27 cellular contexts compared by ENCODE assay signal in the genomic region with DNA sequence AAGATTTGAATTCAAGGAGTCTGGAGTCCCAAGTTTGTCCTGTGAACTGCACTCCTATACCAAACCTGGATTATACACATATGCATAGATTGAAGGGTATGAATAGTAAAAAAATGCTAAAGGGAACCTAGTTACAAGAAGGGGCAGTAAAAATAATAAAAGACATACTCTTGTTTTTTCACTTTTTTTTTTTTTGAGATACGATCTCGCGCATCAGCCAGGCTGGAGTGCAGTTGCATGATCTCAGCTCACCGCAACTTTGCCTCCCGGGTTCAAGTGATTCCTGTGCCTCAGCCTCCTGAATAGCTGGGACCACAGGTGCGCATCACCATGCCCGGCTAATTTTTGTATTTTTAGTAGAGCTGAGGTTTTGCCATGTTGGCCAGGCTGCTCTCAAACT. TPM values are rescaled to one million over a fixed set of nuclear protein-coding genes. Genes with fewer than 3 reads are reported as not detected.
"Had no signal": no experiment of that assay in that cellular context is flagged by ENCODE, and none has a peak within 500 bp of the region (broad histone marks: within the 10 kb centered on the region; RNA-seq: fewer than 3 reads in every experiment).

No MANE protein-coding gene starts in this region.

- H3K9me3 ChIP-seq: stomach, suprapubic skin, testis, thoracic aorta, thyroid gland, tibial artery, tibial nerve, transverse colon, upper lobe of left lung, upper lobe of right lung, uterus, vagina had no signal

- DNase-seq: stimulated activated CD4-positive, alpha-beta T cell treated with anti-CD3 and anti-CD28 coated beads, Interleukin-2, amount 100 ng/mL, for 48 hours; stimulated activated CD4-positive, alpha-beta T cell treated with anti-CD3 and anti-CD28 coated beads, Interleukin-4, amount 100 ng/mL, for 1 hour; stimulated activated CD4-positive, alpha-beta T cell treated with anti-CD3 and anti-CD28 coated beads, Interleukin-4, amount 100 ng/mL, for 24 hours; stimulated activated CD4-positive, alpha-beta T cell treated with anti-CD3 and anti-CD28 coated beads, Interleukin-4, amount 100 ng/mL, for 4 hours; stimulated activated CD8-positive, alpha-beta memory T cell treated with anti-CD3 and anti-CD28 coated beads, Interleukin-4, amount 100 ng/mL, for 48 hours; stimulated activated naive B cell treated with anti-CD40 and anti-IgM and Interleukin-4, amounts not matched to agents 10 μg/mL and 1 μg/mL and 100 μg/mL, for 72 hours; stimulated activated naive CD4-positive, alpha-beta T cell; stimulated activated naive CD4-positive, alpha-beta T cell treated with Interleukin-2 at 50 U/mL for 16 hours; stimulated activated naive CD8-positive, alpha-beta T cell treated with anti-CD3 and anti-CD28 coated beads, Interleukin-15, amount 100 ng/mL, for 72 hours; stimulated activated naive CD8-positive, alpha-beta T cell treated with anti-CD3 and anti-CD28 coated beads, Interleukin-15, Interleukin-2, amounts not matched to agents 100 U/mL and 50 U/mL, for 24 hours; stomach; substantia nigra; testis; thyroid gland; tibial artery; transverse colon; trophoblast cell; upper lobe of left lung; upper lobe of right lung; uterus had no signal

- H3K36me3 ChIP-seq: transverse colon, uterus had no signal

- H3K27me3 ChIP-seq: stomach, suprapubic skin, testis, thyroid gland, tibial artery, tibial nerve, transverse colon, upper lobe of left lung, upper lobe of right lung, uterus, vagina had no signal

- H3K4me1 ChIP-seq: stomach, suprapubic skin, testis, thyroid gland, tibial artery, tibial nerve, transverse colon, upper lobe of left lung, upper lobe of right lung, uterus, vagina had no signal

- H3K27ac ChIP-seq: stomach, suprapubic skin, testis, thoracic aorta, thyroid gland, tibial artery, tibial nerve, transverse colon, upper lobe of left lung, upper lobe of right lung, uterus, vagina had no signal

- H3K4me3 ChIP-seq: stomach, suprapubic skin, testis, thoracic aorta, thyroid gland, tibial artery, tibial nerve, transverse colon, upper lobe of left lung, upper lobe of right lung, uterus, vagina had no signal

- FAIRE-seq: urothelium cell line had no signal

- ATAC-seq: stimulated activated effector memory CD8-positive, alpha-beta T cell treated with anti-CD3 and anti-CD28 coated beads, Interleukin-12 subunit alpha, Interleukin-12 subunit beta, amount 100 ng/mL, for 72 hours; stimulated activated memory B cell treated with anti-CD40 and anti-IgM and Interleukin-4, amounts not matched to agents 10 μg/mL and 1 μg/mL and 100 μg/mL, for 72 hours; stimulated activated naive B cell treated with anti-CD40 and anti-IgM and Interleukin-4, amounts not matched to agents 10 μg/mL and 1 μg/mL and 100 μg/mL, for 72 hours; stimulated activated naive CD8-positive, alpha-beta T cell treated with anti-CD3 and anti-CD28 coated beads, Interleukin-15, amount 100 ng/mL, for 72 hours; stimulated activated naive CD8-positive, alpha-beta T cell treated with anti-CD3 and anti-CD28 coated beads, Interleukin-15, Interleukin-2, amounts not matched to agents 100 U/mL and 50 U/mL, for 24 hours; upper lobe of right lung had no signal

RNA-seq across cellular contexts. Expression of a gene that starts 32.2 kb away (rescaled TPM):
- total RNA-seq: tibial nerve, transverse colon, upper lobe of right lung had no signal
